In genomic region chr3:10224794-10225660, GRCh38 we compare ENCODE assay signal across 1 cellular context.
TF ChIP-seq lines count a peak whose summit lies in the region.

No MANE protein-coding gene starts in this region.

TF ChIP-seq in A549, 52 proteins besides CTCF, POLR2A, EP300 and RAD21 (continued from another document):
- TF ChIP-seq RFX5 (IDR thresholded peaks at IDR 0.05) (no peak), ZFP36 (IDR thresholded peaks at IDR 0.05; ENCODE audit: borderline replicate concordance, partially characterized antibody) (no peak), RARB (CRISPR knock-in tag; IDR thresholded peaks at IDR 0.05) (no peak), FOXS1 (CRISPR knock-in tag; IDR thresholded peaks at IDR 0.05) (no peak; the same call in 1 of the 2 replicates), ELK1 (IDR thresholded peaks at IDR 0.05; ENCODE audit: low read depth, low read length) (no peak), HOXB13 (CRISPR knock-in tag; IDR thresholded peaks at IDR 0.05; ENCODE audit: low read depth) (no peak), KDM5A (IDR thresholded peaks at IDR 0.05) (no peak), USF2 (IDR thresholded peaks at IDR 0.05) (no peak), CHD4 (IDR thresholded peaks at IDR 0.05; ENCODE audit: borderline replicate concordance) (no peak), BCL3 (IDR thresholded peaks at IDR 0.05) (no peak), CEBPB (IDR thresholded peaks at IDR 0.05) (peak in 1 of 2 experiments; percentile 26; a peak in 1 of 4 replicates), KDM1A (IDR thresholded peaks at IDR 0.05; ENCODE audit: low read depth) (peak; percentile 75; the same call in 1 of the 2 replicates), MYC (IDR thresholded peaks at IDR 0.05; ENCODE audit: borderline replicate concordance, low read length) (no peak), TFCP2L1 (CRISPR knock-in tag; IDR thresholded peaks at IDR 0.05) (no peak), ESRRA (IDR thresholded peaks at IDR 0.05; ENCODE audit: borderline replicate concordance, low read length) (peak; percentile 73; the same call in 1 of the 2 replicates), TP53 (CRISPR knock-in tag; IDR thresholded peaks at IDR 0.05) (no peak), ATOH8 (CRISPR knock-in tag; IDR thresholded peaks at IDR 0.05; ENCODE audit: low read depth) (no peak)
- TF ChIP-seq, protein P1, sequence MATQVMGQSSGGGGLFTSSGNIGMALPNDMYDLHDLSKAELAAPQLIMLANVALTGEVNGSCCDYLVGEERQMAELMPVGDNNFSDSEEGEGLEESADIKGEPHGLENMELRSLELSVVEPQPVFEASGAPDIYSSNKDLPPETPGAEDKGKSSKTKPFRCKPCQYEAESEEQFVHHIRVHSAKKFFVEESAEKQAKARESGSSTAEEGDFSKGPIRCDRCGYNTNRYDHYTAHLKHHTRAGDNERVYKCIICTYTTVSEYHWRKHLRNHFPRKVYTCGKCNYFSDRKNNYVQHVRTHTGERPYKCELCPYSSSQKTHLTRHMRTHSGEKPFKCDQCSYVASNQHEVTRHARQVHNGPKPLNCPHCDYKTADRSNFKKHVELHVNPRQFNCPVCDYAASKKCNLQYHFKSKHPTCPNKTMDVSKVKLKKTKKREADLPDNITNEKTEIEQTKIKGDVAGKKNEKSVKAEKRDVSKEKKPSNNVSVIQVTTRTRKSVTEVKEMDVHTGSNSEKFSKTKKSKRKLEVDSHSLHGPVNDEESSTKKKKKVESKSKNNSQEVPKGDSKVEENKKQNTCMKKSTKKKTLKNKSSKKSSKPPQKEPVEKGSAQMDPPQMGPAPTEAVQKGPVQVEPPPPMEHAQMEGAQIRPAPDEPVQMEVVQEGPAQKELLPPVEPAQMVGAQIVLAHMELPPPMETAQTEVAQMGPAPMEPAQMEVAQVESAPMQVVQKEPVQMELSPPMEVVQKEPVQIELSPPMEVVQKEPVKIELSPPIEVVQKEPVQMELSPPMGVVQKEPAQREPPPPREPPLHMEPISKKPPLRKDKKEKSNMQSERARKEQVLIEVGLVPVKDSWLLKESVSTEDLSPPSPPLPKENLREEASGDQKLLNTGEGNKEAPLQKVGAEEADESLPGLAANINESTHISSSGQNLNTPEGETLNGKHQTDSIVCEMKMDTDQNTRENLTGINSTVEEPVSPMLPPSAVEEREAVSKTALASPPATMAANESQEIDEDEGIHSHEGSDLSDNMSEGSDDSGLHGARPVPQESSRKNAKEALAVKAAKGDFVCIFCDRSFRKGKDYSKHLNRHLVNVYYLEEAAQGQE (IDR thresholded peaks at IDR 0.05), result no peak
- TF ChIP-seq, protein P2, sequence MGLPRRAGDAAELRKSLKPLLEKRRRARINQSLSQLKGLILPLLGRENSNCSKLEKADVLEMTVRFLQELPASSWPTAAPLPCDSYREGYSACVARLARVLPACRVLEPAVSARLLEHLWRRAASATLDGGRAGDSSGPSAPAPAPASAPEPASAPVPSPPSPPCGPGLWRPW (IDR thresholded peaks at IDR 0.05), result no peak
